Comparison of ENCODE assay signal across 1 cellular context in the genomic region with DNA sequence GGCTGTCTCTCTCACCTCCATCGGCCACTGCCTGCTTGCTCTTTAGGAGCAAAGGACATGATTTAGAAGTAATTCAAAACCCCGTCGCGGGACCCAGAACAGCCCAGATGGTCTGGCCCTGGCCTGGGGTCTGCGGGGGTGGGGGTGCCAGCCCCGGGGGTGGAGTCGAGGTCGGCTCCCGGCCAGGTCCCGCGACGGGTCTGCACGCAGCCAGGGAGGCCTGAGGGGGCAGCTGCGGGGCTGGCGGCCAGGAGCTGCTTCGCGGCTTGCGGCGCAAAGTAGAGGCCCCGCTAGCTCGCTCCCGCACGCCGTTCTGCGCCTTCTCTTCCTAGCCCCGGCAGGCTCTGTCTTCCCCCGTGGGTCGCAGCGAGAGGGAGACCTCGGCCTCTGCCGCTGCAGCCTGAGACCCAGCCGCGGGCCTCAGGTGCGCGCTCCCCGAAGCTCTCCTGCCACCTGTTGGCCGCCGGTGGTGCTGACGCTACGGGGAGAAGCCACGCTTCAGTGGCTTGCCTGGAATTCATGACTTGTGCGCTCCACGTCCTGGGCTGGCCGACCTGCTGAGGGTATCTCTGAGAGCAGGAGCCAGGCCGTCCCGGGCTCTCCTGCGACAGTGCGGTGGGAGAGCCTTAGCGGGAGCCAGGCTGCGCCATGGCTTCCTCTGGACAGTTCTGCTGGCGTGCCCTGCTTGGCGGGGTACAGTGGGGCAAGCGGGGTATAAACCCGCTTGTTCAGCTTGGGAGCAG.
TF ChIP-seq lines count a peak whose summit lies in the region.

No MANE protein-coding gene starts in this region.

TF ChIP-seq in HepG2, 621 proteins besides CTCF, POLR2A, EP300 and RAD21 (continued from another document and continues in another):
- TF ChIP-seq, protein P1, sequence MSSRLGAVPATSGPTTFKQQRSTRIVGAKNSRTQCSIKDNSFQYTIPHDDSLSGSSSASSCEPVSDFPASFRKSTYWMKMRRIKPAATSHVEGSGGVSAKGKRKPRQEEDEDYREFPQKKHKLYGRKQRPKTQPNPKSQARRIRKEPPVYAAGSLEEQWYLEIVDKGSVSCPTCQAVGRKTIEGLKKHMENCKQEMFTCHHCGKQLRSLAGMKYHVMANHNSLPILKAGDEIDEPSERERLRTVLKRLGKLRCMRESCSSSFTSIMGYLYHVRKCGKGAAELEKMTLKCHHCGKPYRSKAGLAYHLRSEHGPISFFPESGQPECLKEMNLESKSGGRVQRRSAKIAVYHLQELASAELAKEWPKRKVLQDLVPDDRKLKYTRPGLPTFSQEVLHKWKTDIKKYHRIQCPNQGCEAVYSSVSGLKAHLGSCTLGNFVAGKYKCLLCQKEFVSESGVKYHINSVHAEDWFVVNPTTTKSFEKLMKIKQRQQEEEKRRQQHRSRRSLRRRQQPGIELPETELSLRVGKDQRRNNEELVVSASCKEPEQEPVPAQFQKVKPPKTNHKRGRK (CRISPR knock-in tag; IDR thresholded peaks at IDR 0.05) = no peak; the same call in 1 of the 2 replicates
- TF ChIP-seq ZNF3 (CRISPR knock-in tag; IDR thresholded peaks at IDR 0.05) (no peak), NFIB (CRISPR knock-in tag; IDR thresholded peaks at IDR 0.05; ENCODE audit: borderline replicate concordance) (no peak), HNRNPL (IDR thresholded peaks at IDR 0.05; ENCODE audit: low read depth, low read length) (no peak), ZNF317 (CRISPR knock-in tag; IDR thresholded peaks at IDR 0.05) (peak; percentile 50; the same call in 1 of the 2 replicates), SMAD1 (CRISPR knock-in tag; IDR thresholded peaks at IDR 0.05; ENCODE audit: borderline replicate concordance, low read depth) (peak; percentile 87; the same call in 1 of the 2 replicates), ZNF557 (CRISPR knock-in tag; IDR thresholded peaks at IDR 0.05) (no peak), ZNF34 (CRISPR knock-in tag; IDR thresholded peaks at IDR 0.05; ENCODE audit: borderline replicate concordance) (no peak), NFE2L2 (IDR thresholded peaks at IDR 0.05; ENCODE audit: low read length) (no peak), MTA3 (CRISPR knock-in tag; IDR thresholded peaks at IDR 0.05) (no peak), NR2F6 (IDR thresholded peaks at IDR 0.05) (no peak), NR2F6 (CRISPR knock-in tag; IDR thresholded peaks at IDR 0.05) (peak; percentile 44; the same call in 1 of the 2 replicates), CBX5 (CRISPR knock-in tag; IDR thresholded peaks at IDR 0.05; ENCODE audit: borderline replicate concordance) (peak; percentile 54; the same call in 1 of the 2 replicates), ISX (CRISPR knock-in tag; conservative IDR thresholded peaks at IDR 0.05) (0 out of 2 replicates have a peak, but pooled peaks have one; percentile 42), ZNF550 (CRISPR knock-in tag; IDR thresholded peaks at IDR 0.05; ENCODE audit: borderline replicate concordance) (no peak), GZF1 (CRISPR knock-in tag; IDR thresholded peaks at IDR 0.05) (no peak), ZNF253 (CRISPR knock-in tag; IDR thresholded peaks at IDR 0.05; ENCODE audit: borderline replicate concordance) (no peak), NBN (conservative IDR thresholded peaks at IDR 0.05) (no peak), ATF7-NPFF (CRISPR knock-in tag; IDR thresholded peaks at IDR 0.05; ENCODE audit: low read depth) (peak; percentile 63; the same call in 1 of the 2 replicates), ASH2L (IDR thresholded peaks at IDR 0.05; ENCODE audit: insufficient read length, low read depth, low read length) (no peak), RFXAP (CRISPR knock-in tag; IDR thresholded peaks at IDR 0.05; ENCODE audit: borderline replicate concordance) (no peak; the same call in none of the 2 replicates), ZNF619 (CRISPR knock-in tag; IDR thresholded peaks at IDR 0.05) (peak; percentile 84; the same call in 1 of the 2 replicates), FOXC1 (CRISPR knock-in tag; IDR thresholded peaks at IDR 0.05; ENCODE audit: borderline replicate concordance) (no peak), ZNF790 (CRISPR knock-in tag; IDR thresholded peaks at IDR 0.05; ENCODE audit: borderline replicate concordance) (no peak), ZNF792 (CRISPR knock-in tag; IDR thresholded peaks at IDR 0.05) (peak; percentile 68), ZNF75D (CRISPR knock-in tag; IDR thresholded peaks at IDR 0.05; ENCODE audit: borderline replicate concordance) (no peak), ZNF614 (CRISPR knock-in tag; IDR thresholded peaks at IDR 0.05; ENCODE audit: borderline replicate concordance) (0 out of 2 replicates have a peak, but pooled peaks have one; percentile 59), NONO (IDR thresholded peaks at IDR 0.05) (no peak), NONO (CRISPR knock-in tag; conservative IDR thresholded peaks at IDR 0.05) (peak; percentile 80; the same call in 1 of the 2 replicates), CCDC6 (CRISPR knock-in tag; IDR thresholded peaks at IDR 0.05) (no peak), FIP1L1 (IDR thresholded peaks at IDR 0.05; ENCODE audit: borderline replicate concordance, insufficient read depth, low read depth, low read length) (no peak), SAFB2 (CRISPR knock-in tag; IDR thresholded peaks at IDR 0.05; ENCODE audit: borderline replicate concordance, low read depth) (no peak), ZMYM4 (CRISPR knock-in tag; IDR thresholded peaks at IDR 0.05) (peak; percentile 57; the same call in 1 of the 2 replicates), ZNF136 (CRISPR knock-in tag; IDR thresholded peaks at IDR 0.05; ENCODE audit: low read depth) (no peak), HMG20A (CRISPR knock-in tag; IDR thresholded peaks at IDR 0.05; ENCODE audit: borderline replicate concordance) (no peak; the same call in 1 of the 2 replicates), ZIK1 (CRISPR knock-in tag; IDR thresholded peaks at IDR 0.05; ENCODE audit: borderline replicate concordance, low read depth) (peak; percentile 70; the same call in 1 of the 2 replicates), ZNF879 (CRISPR knock-in tag; IDR thresholded peaks at IDR 0.05) (no peak), SIX1 (CRISPR knock-in tag; IDR thresholded peaks at IDR 0.05; ENCODE audit: borderline replicate concordance) (0 out of 2 replicates have a peak, but pooled peaks have one; percentile 15), KAT8 (CRISPR knock-in tag; IDR thresholded peaks at IDR 0.05) (peak; percentile 57; the same call in 1 of the 2 replicates), ZNF713 (CRISPR knock-in tag; IDR thresholded peaks at IDR 0.05) (no peak), ZFP36 (IDR thresholded peaks at IDR 0.05; ENCODE audit: borderline replicate concordance, low read depth, low read length, partially characterized antibody) (no peak), ZNF615 (CRISPR knock-in tag; IDR thresholded peaks at IDR 0.05; ENCODE audit: borderline replicate concordance) (no peak), NFYB (CRISPR knock-in tag; IDR thresholded peaks at IDR 0.05) (no peak), KMT2A (CRISPR knock-in tag; IDR thresholded peaks at IDR 0.05) (peak; percentile 86)
- TF ChIP-seq, protein P2, sequence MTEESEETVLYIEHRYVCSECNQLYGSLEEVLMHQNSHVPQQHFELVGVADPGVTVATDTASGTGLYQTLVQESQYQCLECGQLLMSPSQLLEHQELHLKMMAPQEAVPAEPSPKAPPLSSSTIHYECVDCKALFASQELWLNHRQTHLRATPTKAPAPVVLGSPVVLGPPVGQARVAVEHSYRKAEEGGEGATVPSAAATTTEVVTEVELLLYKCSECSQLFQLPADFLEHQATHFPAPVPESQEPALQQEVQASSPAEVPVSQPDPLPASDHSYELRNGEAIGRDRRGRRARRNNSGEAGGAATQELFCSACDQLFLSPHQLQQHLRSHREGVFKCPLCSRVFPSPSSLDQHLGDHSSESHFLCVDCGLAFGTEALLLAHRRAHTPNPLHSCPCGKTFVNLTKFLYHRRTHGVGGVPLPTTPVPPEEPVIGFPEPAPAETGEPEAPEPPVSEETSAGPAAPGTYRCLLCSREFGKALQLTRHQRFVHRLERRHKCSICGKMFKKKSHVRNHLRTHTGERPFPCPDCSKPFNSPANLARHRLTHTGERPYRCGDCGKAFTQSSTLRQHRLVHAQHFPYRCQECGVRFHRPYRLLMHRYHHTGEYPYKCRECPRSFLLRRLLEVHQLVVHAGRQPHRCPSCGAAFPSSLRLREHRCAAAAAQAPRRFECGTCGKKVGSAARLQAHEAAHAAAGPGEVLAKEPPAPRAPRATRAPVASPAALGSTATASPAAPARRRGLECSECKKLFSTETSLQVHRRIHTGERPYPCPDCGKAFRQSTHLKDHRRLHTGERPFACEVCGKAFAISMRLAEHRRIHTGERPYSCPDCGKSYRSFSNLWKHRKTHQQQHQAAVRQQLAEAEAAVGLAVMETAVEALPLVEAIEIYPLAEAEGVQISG (CRISPR knock-in tag; IDR thresholded peaks at IDR 0.05) = peak; percentile 73
- TF ChIP-seq, protein P3, sequence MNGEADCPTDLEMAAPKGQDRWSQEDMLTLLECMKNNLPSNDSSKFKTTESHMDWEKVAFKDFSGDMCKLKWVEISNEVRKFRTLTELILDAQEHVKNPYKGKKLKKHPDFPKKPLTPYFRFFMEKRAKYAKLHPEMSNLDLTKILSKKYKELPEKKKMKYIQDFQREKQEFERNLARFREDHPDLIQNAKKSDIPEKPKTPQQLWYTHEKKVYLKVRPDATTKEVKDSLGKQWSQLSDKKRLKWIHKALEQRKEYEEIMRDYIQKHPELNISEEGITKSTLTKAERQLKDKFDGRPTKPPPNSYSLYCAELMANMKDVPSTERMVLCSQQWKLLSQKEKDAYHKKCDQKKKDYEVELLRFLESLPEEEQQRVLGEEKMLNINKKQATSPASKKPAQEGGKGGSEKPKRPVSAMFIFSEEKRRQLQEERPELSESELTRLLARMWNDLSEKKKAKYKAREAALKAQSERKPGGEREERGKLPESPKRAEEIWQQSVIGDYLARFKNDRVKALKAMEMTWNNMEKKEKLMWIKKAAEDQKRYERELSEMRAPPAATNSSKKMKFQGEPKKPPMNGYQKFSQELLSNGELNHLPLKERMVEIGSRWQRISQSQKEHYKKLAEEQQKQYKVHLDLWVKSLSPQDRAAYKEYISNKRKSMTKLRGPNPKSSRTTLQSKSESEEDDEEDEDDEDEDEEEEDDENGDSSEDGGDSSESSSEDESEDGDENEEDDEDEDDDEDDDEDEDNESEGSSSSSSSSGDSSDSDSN (CRISPR knock-in tag; IDR thresholded peaks at IDR 0.05) = peak; percentile 99
- TF ChIP-seq, protein P4, sequence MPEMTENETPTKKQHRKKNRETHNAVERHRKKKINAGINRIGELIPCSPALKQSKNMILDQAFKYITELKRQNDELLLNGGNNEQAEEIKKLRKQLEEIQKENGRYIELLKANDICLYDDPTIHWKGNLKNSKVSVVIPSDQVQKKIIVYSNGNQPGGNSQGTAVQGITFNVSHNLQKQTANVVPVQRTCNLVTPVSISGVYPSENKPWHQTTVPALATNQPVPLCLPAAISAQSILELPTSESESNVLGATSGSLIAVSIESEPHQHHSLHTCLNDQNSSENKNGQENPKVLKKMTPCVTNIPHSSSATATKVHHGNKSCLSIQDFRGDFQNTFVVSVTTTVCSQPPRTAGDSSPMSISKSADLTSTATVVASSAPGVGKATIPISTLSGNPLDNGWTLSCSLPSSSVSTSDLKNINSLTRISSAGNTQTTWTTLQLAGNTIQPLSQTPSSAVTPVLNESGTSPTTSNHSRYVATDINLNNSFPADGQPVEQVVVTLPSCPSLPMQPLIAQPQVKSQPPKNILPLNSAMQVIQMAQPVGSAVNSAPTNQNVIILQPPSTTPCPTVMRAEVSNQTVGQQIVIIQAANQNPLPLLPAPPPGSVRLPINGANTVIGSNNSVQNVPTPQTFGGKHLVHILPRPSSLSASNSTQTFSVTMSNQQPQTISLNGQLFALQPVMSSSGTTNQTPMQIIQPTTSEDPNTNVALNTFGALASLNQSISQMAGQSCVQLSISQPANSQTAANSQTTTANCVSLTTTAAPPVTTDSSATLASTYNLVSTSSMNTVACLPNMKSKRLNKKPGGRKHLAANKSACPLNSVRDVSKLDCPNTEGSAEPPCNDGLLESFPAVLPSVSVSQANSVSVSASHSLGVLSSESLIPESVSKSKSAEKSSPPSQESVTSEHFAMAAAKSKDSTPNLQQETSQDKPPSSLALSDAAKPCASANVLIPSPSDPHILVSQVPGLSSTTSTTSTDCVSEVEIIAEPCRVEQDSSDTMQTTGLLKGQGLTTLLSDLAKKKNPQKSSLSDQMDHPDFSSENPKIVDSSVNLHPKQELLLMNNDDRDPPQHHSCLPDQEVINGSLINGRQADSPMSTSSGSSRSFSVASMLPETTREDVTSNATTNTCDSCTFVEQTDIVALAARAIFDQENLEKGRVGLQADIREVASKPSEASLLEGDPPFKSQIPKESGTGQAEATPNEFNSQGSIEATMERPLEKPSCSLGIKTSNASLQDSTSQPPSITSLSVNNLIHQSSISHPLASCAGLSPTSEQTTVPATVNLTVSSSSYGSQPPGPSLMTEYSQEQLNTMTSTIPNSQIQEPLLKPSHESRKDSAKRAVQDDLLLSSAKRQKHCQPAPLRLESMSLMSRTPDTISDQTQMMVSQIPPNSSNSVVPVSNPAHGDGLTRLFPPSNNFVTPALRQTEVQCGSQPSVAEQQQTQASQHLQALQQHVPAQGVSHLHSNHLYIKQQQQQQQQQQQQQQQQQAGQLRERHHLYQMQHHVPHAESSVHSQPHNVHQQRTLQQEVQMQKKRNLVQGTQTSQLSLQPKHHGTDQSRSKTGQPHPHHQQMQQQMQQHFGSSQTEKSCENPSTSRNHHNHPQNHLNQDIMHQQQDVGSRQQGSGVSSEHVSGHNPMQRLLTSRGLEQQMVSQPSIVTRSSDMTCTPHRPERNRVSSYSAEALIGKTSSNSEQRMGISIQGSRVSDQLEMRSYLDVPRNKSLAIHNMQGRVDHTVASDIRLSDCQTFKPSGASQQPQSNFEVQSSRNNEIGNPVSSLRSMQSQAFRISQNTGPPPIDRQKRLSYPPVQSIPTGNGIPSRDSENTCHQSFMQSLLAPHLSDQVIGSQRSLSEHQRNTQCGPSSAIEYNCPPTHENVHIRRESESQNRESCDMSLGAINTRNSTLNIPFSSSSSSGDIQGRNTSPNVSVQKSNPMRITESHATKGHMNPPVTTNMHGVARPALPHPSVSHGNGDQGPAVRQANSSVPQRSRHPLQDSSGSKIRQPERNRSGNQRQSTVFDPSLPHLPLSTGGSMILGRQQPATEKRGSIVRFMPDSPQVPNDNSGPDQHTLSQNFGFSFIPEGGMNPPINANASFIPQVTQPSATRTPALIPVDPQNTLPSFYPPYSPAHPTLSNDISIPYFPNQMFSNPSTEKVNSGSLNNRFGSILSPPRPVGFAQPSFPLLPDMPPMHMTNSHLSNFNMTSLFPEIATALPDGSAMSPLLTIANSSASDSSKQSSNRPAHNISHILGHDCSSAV (CRISPR knock-in tag; IDR thresholded peaks at IDR 0.05; ENCODE audit: borderline replicate concordance) = no peak
- TF ChIP-seq, protein P5, sequence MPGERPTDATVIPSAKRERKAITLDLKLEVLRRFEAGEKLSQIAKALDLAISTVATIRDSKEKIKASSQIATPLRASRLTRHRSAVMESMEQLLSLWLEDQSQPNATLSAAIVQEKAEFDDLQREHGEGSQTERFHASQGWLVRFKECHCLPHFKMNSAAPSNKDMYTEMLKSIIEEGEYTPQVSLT (CRISPR knock-in tag; IDR thresholded peaks at IDR 0.05; ENCODE audit: borderline replicate concordance, low read depth) = no peak
- TF ChIP-seq, protein P6, sequence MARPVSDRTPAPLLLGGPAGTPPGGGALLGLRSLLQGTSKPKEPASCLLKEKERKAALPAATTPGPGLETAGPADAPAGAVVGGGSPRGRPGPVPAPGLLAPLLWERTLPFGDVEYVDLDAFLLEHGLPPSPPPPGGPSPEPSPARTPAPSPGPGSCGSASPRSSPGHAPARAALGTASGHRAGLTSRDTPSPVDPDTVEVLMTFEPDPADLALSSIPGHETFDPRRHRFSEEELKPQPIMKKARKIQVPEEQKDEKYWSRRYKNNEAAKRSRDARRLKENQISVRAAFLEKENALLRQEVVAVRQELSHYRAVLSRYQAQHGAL (CRISPR knock-in tag; IDR thresholded peaks at IDR 0.05; ENCODE audit: not compliant biosample characterization) = no peak
